In genomic region chr3:187989458-187990153, GRCh38 we compare ENCODE assay signal across 11 cellular contexts.
DNase-seq lines count a peak whose midpoint lies in the region; ATAC-seq, FAIRE-seq and TF ChIP-seq lines count a peak whose summit lies in the region.
"Had no signal": no experiment of that assay in that cellular context is flagged by ENCODE, and none has a peak within 500 bp of the region (broad histone marks: within the 10 kb centered on the region; RNA-seq: fewer than 3 reads in every experiment).

No MANE protein-coding gene starts in this region.

- H3K36me3 ChIP-seq in hepatocyte (replicated peaks; ENCODE audit: insufficient read depth, low read depth) = no peaks in the 10 kb centered on the region
- no peaks in the 10 kb centered on the region for H3K36me3 ChIP-seq in small intestine (ENCODE audit: control insufficient read depth in 2 of 2, insufficient read depth in 2 of 2, low read length in 2 of 2)
- H3K36me3 ChIP-seq: heart left ventricle had no signal

- no peaks in the 10 kb centered on the region for H3K9me2 ChIP-seq in hepatocyte (replicated peaks; ENCODE audit: insufficient read depth)

- H3K4me1 ChIP-seq in hepatocyte (ENCODE audit: insufficient read depth) = no peaks in the 10 kb centered on the region
- peaks cover 0 to 4% of the 10 kb centered on the region in 2 donors for H3K4me1 ChIP-seq in small intestine (ENCODE audit: control insufficient read depth in 2 of 2, insufficient read depth in 1 of 2, low read depth in 1 of 2, low read length in 1 of 2)

- no peak for FAIRE-seq in small intestine (lab: Jason Lieb, UNC)

- no peaks in the 10 kb centered on the region for H3K79me2 ChIP-seq in hepatocyte

- H3K27ac ChIP-seq in hepatocyte = no peak overlapping the region
- H3K27ac ChIP-seq in small intestine (ENCODE audit: low read depth in 1 of 2, low read length in 1 of 2) = no peak overlapping the region
- H3K27ac ChIP-seq: 22Rv1, heart left ventricle had no signal

- ATAC-seq in HG02642 (IDR thresholded peaks at IDR 0.05; ENCODE audit: poor library complexity, unreplicated experiment) = no peak
- ATAC-seq: heart left ventricle had no signal

- DNase-seq in NCI-H1436 (lab: John Stamatoyannopoulos, UW) = peak; percentile 53
- DNase-seq in NCI-H1436 treated with DMSO at 0.1 percent for 48 hours (lab: John Stamatoyannopoulos, UW) = no peak
- peak; percentile 76 for DNase-seq in NCI-H345 treated with DMSO at 0.1 percent for 48 hours (lab: John Stamatoyannopoulos, UW; ENCODE audit: unreplicated experiment)
- no peak for DNase-seq in hepatocyte (ENCODE audit: low spot score)
- DNase-seq in skeletal muscle cell (ENCODE audit: low read depth) = peak; percentile 50
- no peak for DNase-seq in occipital lobe (lab: John Stamatoyannopoulos, UW)
- DNase-seq in small intestine = no peak
- DNase-seq: heart left ventricle, NCI-H524 treated with DMSO at 0.1 percent for 48 hours had no signal

- no peak overlapping the region for H2AFZ ChIP-seq in hepatocyte

- H3K9me3 ChIP-seq in hepatocyte (ENCODE audit: low read depth) = no peaks in the 10 kb centered on the region
- H3K9me3 ChIP-seq in small intestine (ENCODE audit: control insufficient read depth, low read depth) = no peaks in the 10 kb centered on the region
- H3K9me3 ChIP-seq: heart left ventricle had no signal

- H3K27me3 ChIP-seq in hepatocyte (no peaks in the 10 kb centered on the region), small intestine (ENCODE audit: control insufficient read depth in 2 of 2, insufficient read depth in 2 of 2, low read length in 2 of 2) (no peaks in the 10 kb centered on the region)
- H3K27me3 ChIP-seq: heart left ventricle had no signal

- WGBS in hepatocyte (ENCODE audit: low lambda C conversion rate, missing lambda C conversion rate) = 32% methylated on average over 10 of the region's 10 CpGs
- 70 to 86% (median 85%) methylated on average over 10 of the region's 10 CpGs for WGBS in small intestine, 3 donors

- H3K4me3 ChIP-seq in hepatocyte = no peak overlapping the region
- H3K4me3 ChIP-seq in skeletal muscle cell (ENCODE audit: low read depth, low read length) = no peak overlapping the region
- H3K4me3 ChIP-seq in small intestine (ENCODE audit: low read depth in 1 of 2, low read length in 2 of 2) = no peak overlapping the region
- H3K4me3 ChIP-seq: heart left ventricle had no signal

- TF ChIP-seq CTCF in hepatocyte (IDR thresholded peaks at IDR 0.05; ENCODE audit: poor library complexity) = no peak

- peak overlapping the region; percentile 8 for H3K4me2 ChIP-seq in hepatocyte

- H4K20me1 ChIP-seq in hepatocyte (ENCODE audit: insufficient read depth, poor library complexity, severe bottlenecking) = no peaks in the 10 kb centered on the region

Comparison
In these comparisons a context has a peak if more than half of its experiments do, and no peak if none do; other contexts are left out.
1. DNase-seq: peak in NCI-H1436 (single experiment), NCI-H345 treated with DMSO at 0.1 percent for 48 hours (single experiment) and skeletal muscle cell (single experiment); none in NCI-H1436 treated with DMSO at 0.1 percent for 48 hours (single experiment), hepatocyte (single experiment), occipital lobe (single experiment) and small intestine (single experiment).